23 cellular contexts compared by ENCODE assay signal in the genomic region with DNA sequence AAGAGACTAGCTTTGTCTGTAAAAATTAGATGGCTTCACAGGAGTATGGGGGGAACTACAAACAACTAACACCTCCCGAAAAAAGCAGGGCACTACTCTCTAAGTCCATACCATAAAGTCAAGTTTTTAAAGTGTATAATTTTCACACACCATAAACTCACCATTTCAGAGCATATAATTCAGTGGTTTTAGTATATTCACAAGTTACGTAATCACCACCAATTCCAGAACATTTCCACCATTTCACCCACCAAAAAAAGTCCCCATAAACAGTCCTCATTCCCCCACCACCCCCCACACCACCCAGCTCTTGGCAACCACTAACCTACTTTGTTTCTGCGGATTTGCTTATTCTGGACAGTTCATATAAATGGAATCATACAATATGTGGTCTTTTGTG. TPM values are rescaled to one million over a fixed set of nuclear protein-coding genes. Genes with fewer than 3 reads are reported as not detected.
DNase-seq lines count a peak whose midpoint lies in the region; ATAC-seq and TF ChIP-seq lines count a peak whose summit lies in the region.
"Had no signal": no experiment of that assay in that cellular context is flagged by ENCODE, and none has a peak within 500 bp of the region (broad histone marks: within the 10 kb centered on the region; RNA-seq: fewer than 3 reads in every experiment).

No MANE protein-coding gene starts in this region.

- CTCF ChIA-PET in activated CD4-positive, alpha-beta T cell treated with anti-CD3 and anti-CD28 coated beads for 36 hours (lab: Charles Lee) = no interaction called here

- intact Hi-C loops in activated CD4-positive, alpha-beta T cell treated with anti-CD3 and anti-CD28 coated beads for 36 hours (cut with DNase I, micrococcal nuclease) = no loop called here
- intact Hi-C loops in natural killer cell (cut with micrococcal nuclease) (no loop called here), ascending aorta (cut with DNase I) (no loop called here), upper lobe of right lung (cut with DNase I) (no loop called here)

- no peak for ATAC-seq in activated CD4-positive, alpha-beta T cell treated with anti-CD3 and anti-CD28 coated beads for 36 hours
- ATAC-seq in natural killer cell = no peak
- ATAC-seq in natural killer cell treated with Interleukin-12 subunit alpha and Interleukin-12 subunit beta and Interleukin-15 and Interleukin-18, amount 100 ng/mL, for 72 hours = no peak
- ATAC-seq in upper lobe of right lung = no peak
- ATAC-seq: GM23338, Panc1 had no signal

- no peaks in the 10 kb centered on the region for H3K4me1 Mint-ChIP-seq in activated CD4-positive, alpha-beta T cell treated with anti-CD3 and anti-CD28 coated beads for 36 hours
- H3K4me1 Mint-ChIP-seq in natural killer cell = peaks cover 5 to 9% of the 10 kb centered on the region in 2 donors
- H3K4me1 Mint-ChIP-seq in natural killer cell treated with Interleukin-12 subunit alpha and Interleukin-12 subunit beta and Interleukin-15 and Interleukin-18, amount 100 ng/mL, for 72 hours (ENCODE audit: low read depth in 2 of 2) = peaks cover 0 to 10% of the 10 kb centered on the region in 2 donors
- H3K4me1 Mint-ChIP-seq in chondrocyte (ENCODE audit: low read depth) = peaks cover 7% of the 10 kb centered on the region
- H3K4me1 Mint-ChIP-seq: GM23338 had no signal

- no peaks in the 10 kb centered on the region for H3K27me3 Mint-ChIP-seq in activated CD4-positive, alpha-beta T cell treated with anti-CD3 and anti-CD28 coated beads for 36 hours
- H3K27me3 Mint-ChIP-seq in natural killer cell (ENCODE audit: low read depth in 2 of 2) (no peaks in the 10 kb centered on the region), chondrocyte (ENCODE audit: low read depth) (no peaks in the 10 kb centered on the region)
- H3K27me3 Mint-ChIP-seq in natural killer cell treated with Interleukin-12 subunit alpha and Interleukin-12 subunit beta and Interleukin-15 and Interleukin-18, amount 100 ng/mL, for 72 hours = no peaks in the 10 kb centered on the region

- H3K27ac ChIP-seq in ascending aorta (no peak overlapping the region), upper lobe of right lung (no peak overlapping the region)
- H3K27ac ChIP-seq: 22Rv1, HL-60 had no signal

- POLR2A ChIA-PET in activated CD4-positive, alpha-beta T cell treated with anti-CD3 and anti-CD28 coated beads for 36 hours (lab: Charles Lee) = no interaction called here

- no peaks in the 10 kb centered on the region for H3K9me3 Mint-ChIP-seq in activated CD4-positive, alpha-beta T cell treated with anti-CD3 and anti-CD28 coated beads for 36 hours (ENCODE audit: low read depth)
- H3K9me3 Mint-ChIP-seq in natural killer cell (no peaks in the 10 kb centered on the region), chondrocyte (ENCODE audit: low read depth) (no peaks in the 10 kb centered on the region)
- no peaks in the 10 kb centered on the region for H3K9me3 Mint-ChIP-seq in natural killer cell treated with Interleukin-12 subunit alpha and Interleukin-12 subunit beta and Interleukin-15 and Interleukin-18, amount 100 ng/mL, for 72 hours
- H3K9me3 Mint-ChIP-seq: GM23338 had no signal

- H3K27me3 ChIP-seq in ascending aorta (no peaks in the 10 kb centered on the region), upper lobe of right lung (no peaks in the 10 kb centered on the region)

- H3K36me3 Mint-ChIP-seq in activated CD4-positive, alpha-beta T cell treated with anti-CD3 and anti-CD28 coated beads for 36 hours (ENCODE audit: low read depth) = peaks cover 46% of the 10 kb centered on the region
- H3K36me3 Mint-ChIP-seq in natural killer cell (peaks cover 10% of the 10 kb centered on the region), chondrocyte (ENCODE audit: low read depth) (peaks cover 17% of the 10 kb centered on the region)
- peaks cover 4% of the 10 kb centered on the region for H3K36me3 Mint-ChIP-seq in natural killer cell treated with Interleukin-12 subunit alpha and Interleukin-12 subunit beta and Interleukin-15 and Interleukin-18, amount 100 ng/mL, for 72 hours

- TF ChIP-seq CTCF in natural killer cell (IDR thresholded peaks at IDR 0.05) (no peak), chondrocyte (IDR thresholded peaks at IDR 0.05) (no peak), ascending aorta (IDR thresholded peaks at IDR 0.05) (no peak), upper lobe of right lung (IDR thresholded peaks at IDR 0.05) (no peak)

- H3K4me3 Mint-ChIP-seq in activated CD4-positive, alpha-beta T cell treated with anti-CD3 and anti-CD28 coated beads for 36 hours = no peak overlapping the region
- H3K4me3 Mint-ChIP-seq in natural killer cell (no peak overlapping the region), chondrocyte (ENCODE audit: unreplicated experiment) (no peak overlapping the region)
- no peak overlapping the region for H3K4me3 Mint-ChIP-seq in natural killer cell treated with Interleukin-12 subunit alpha and Interleukin-12 subunit beta and Interleukin-15 and Interleukin-18, amount 100 ng/mL, for 72 hours
- H3K4me3 Mint-ChIP-seq: GM23338 had no signal

- no peak for DNase-seq in activated CD4-positive, alpha-beta T cell treated with anti-CD3 and anti-CD28 coated beads for 36 hours
- no peak for DNase-seq in activated CD4-positive, alpha-beta T cell treated with anti-CD3 and anti-CD28 coated beads, Interleukin-2, amount 50 U/mL, for 48 hours
- DNase-seq in natural killer cell (no peak), chondrocyte (ENCODE audit: low spot score) (no peak), ascending aorta (ENCODE audit: low spot score in 2 of 2) (no peak), upper lobe of right lung (no peak), NCI-H1930 (lab: John Stamatoyannopoulos, UW) (no peak)
- no peak for DNase-seq in natural killer cell treated with Interleukin-12 subunit alpha and Interleukin-12 subunit beta and Interleukin-15 and Interleukin-18, amount 100 ng/mL, for 72 hours (ENCODE audit: low spot score)
- DNase-seq: C1 segment of cervical spinal cord, EL, GF-D8, NCI-H1105, NCI-H146, NCI-H2029 treated with DMSO at 0.1 percent for 48 hours, NCI-H345, NCI-H524, NCI-H82, SIG-M5 had no signal

- no peaks in the 10 kb centered on the region for H3K4me1 ChIP-seq in ascending aorta
- peaks cover 4% of the 10 kb centered on the region for H3K4me1 ChIP-seq in upper lobe of right lung

- H3K9me3 ChIP-seq in ascending aorta = no peaks in the 10 kb centered on the region
- H3K9me3 ChIP-seq in upper lobe of right lung = no peaks in the 10 kb centered on the region
- H3K9me3 ChIP-seq: HAP-1 had no signal

- H3K27ac Mint-ChIP-seq in activated CD4-positive, alpha-beta T cell treated with anti-CD3 and anti-CD28 coated beads for 36 hours = peak overlapping the region; percentile 19
- H3K27ac Mint-ChIP-seq in natural killer cell (peak overlapping the region; percentile 31 to 60), chondrocyte (ENCODE audit: unreplicated experiment) (peak overlapping the region; percentile 8)
- H3K27ac Mint-ChIP-seq in natural killer cell treated with Interleukin-12 subunit alpha and Interleukin-12 subunit beta and Interleukin-15 and Interleukin-18, amount 100 ng/mL, for 72 hours = no peak overlapping the region
- H3K27ac Mint-ChIP-seq: GM23338 had no signal

- H3K36me3 ChIP-seq in ascending aorta (peaks cover 16 to 38% of the 10 kb centered on the region in 2 donors), upper lobe of right lung (peaks cover 80% of the 10 kb centered on the region)

- H3K4me3 ChIP-seq in ascending aorta (no peak overlapping the region), upper lobe of right lung (no peak overlapping the region)
- H3K4me3 ChIP-seq: GM23338, HAP-1 had no signal

RNA-seq across cellular contexts. Expression of gene CFAP36, which starts 33.8 kb away (rescaled TPM):
- total RNA-seq in activated CD4-positive, alpha-beta T cell treated with anti-CD3 and anti-CD28 coated beads for 36 hours = 10 to 100 TPM; 34.3 to 42.1 TPM
- total RNA-seq in natural killer cell = 10 to 100 TPM; 11.6 to 14.3 (median 12.4) TPM
- 10 to 100 TPM; 20.0 to 24.7 TPM for total RNA-seq in natural killer cell treated with Interleukin-12 subunit alpha and Interleukin-12 subunit beta and Interleukin-15 and Interleukin-18, amount 100 ng/mL, for 72 hours
- 25.2 to 35.1 TPM (median 26.6 TPM) in 3 replicates for total RNA-seq in chondrocyte
- 3.8 TPM for total RNA-seq in ascending aorta
- 27.1 TPM for total RNA-seq in upper lobe of right lung

Comparison
In these comparisons a context has a peak if more than half of its experiments do, and no peak if none do; other contexts are left out.
1. H3K27ac Mint-ChIP-seq: peak in activated CD4-positive, alpha-beta T cell treated with anti-CD3 and anti-CD28 coated beads for 36 hours (single experiment), natural killer cell (2 of 2) and chondrocyte (single experiment); none in natural killer cell treated with Interleukin-12 subunit alpha and Interleukin-12 subunit beta and Interleukin-15 and Interleukin-18, amount 100 ng/mL, for 72 hours (0 of 2).